In genomic region chr10:129604333-129605032, GRCh38 we compare ENCODE assay signal across 13 cellular contexts.
DNase-seq lines count a peak whose midpoint lies in the region; ATAC-seq lines count a peak whose summit lies in the region.
"Had no signal": no experiment of that assay in that cellular context is flagged by ENCODE, and none has a peak within 500 bp of the region (broad histone marks: within the 10 kb centered on the region; RNA-seq: fewer than 3 reads in every experiment).

No MANE protein-coding gene starts in this region.

- no peaks in the 10 kb centered on the region for H3K27me3 Mint-ChIP-seq in stimulated activated memory B cell treated with anti-CD40 and anti-IgM and Interleukin-4, amounts not matched to agents 10 μg/mL and 1 μg/mL and 100 μg/mL, for 72 hours
- H3K27me3 Mint-ChIP-seq: CD4-positive, alpha-beta T cell; stimulated activated naive CD8-positive, alpha-beta T cell treated with anti-CD3 and anti-CD28 coated beads, Interleukin-15, amount 100 ng/mL, for 72 hours had no signal

- intact Hi-C loops in posterior vena cava (cut with DNase I), result no loop called here

- DNase-seq in NCI-H2227 (lab: John Stamatoyannopoulos, UW; ENCODE audit: unreplicated experiment), result no peak
- no peak for DNase-seq in posterior vena cava (ENCODE audit: low spot score)
- DNase-seq in activated naive CD4-positive, alpha-beta T cell treated with anti-CD3 and anti-CD28 coated beads, Interleukin-2, amount 50 U/mL, for 16 hours, result no peak
- DNase-seq: activated naive CD4-positive, alpha-beta T cell treated with anti-CD3 and anti-CD28 coated beads for 36 hours; brain microvascular endothelial cell; CD4-positive, alpha-beta T cell; NCI-H524 treated with DMSO at 0.1 percent for 48 hours; PC-9; stimulated activated naive CD8-positive, alpha-beta T cell treated with anti-CD3 and anti-CD28 coated beads, Interleukin-15, amount 100 ng/mL, for 72 hours had no signal

- no peak overlapping the region for H3K4me3 Mint-ChIP-seq in stimulated activated memory B cell treated with anti-CD40 and anti-IgM and Interleukin-4, amounts not matched to agents 10 μg/mL and 1 μg/mL and 100 μg/mL, for 72 hours
- H3K4me3 Mint-ChIP-seq: activated naive CD4-positive, alpha-beta T cell treated with anti-CD3 and anti-CD28 coated beads for 36 hours; CD4-positive, alpha-beta T cell; stimulated activated naive CD8-positive, alpha-beta T cell treated with anti-CD3 and anti-CD28 coated beads, Interleukin-15, amount 100 ng/mL, for 72 hours had no signal

- ATAC-seq in GM19023 (IDR thresholded peaks at IDR 0.05; ENCODE audit: unreplicated experiment) (peak; percentile 46), HG02759 (IDR thresholded peaks at IDR 0.05; ENCODE audit: unreplicated experiment) (peak; percentile 38), HG03521 (IDR thresholded peaks at IDR 0.05; ENCODE audit: unreplicated experiment) (peak; percentile 34)
- no peak for ATAC-seq in stimulated activated memory B cell treated with anti-CD40 and anti-IgM and Interleukin-4, amounts not matched to agents 10 μg/mL and 1 μg/mL and 100 μg/mL, for 72 hours
- ATAC-seq: stimulated activated naive CD8-positive, alpha-beta T cell treated with anti-CD3 and anti-CD28 coated beads, Interleukin-15, amount 100 ng/mL, for 72 hours had no signal

- peaks cover 52% of the 10 kb centered on the region for H3K4me1 Mint-ChIP-seq in stimulated activated memory B cell treated with anti-CD40 and anti-IgM and Interleukin-4, amounts not matched to agents 10 μg/mL and 1 μg/mL and 100 μg/mL, for 72 hours
- H3K4me1 Mint-ChIP-seq: stimulated activated naive CD8-positive, alpha-beta T cell treated with anti-CD3 and anti-CD28 coated beads, Interleukin-15, amount 100 ng/mL, for 72 hours had no signal

- H3K27ac Mint-ChIP-seq in stimulated activated memory B cell treated with anti-CD40 and anti-IgM and Interleukin-4, amounts not matched to agents 10 μg/mL and 1 μg/mL and 100 μg/mL, for 72 hours, result peak overlapping the region; percentile 78
- H3K27ac Mint-ChIP-seq: activated naive CD4-positive, alpha-beta T cell treated with anti-CD3 and anti-CD28 coated beads for 36 hours; CD4-positive, alpha-beta T cell; stimulated activated naive CD8-positive, alpha-beta T cell treated with anti-CD3 and anti-CD28 coated beads, Interleukin-15, amount 100 ng/mL, for 72 hours had no signal

- peaks cover 3% of the 10 kb centered on the region for H3K36me3 Mint-ChIP-seq in stimulated activated memory B cell treated with anti-CD40 and anti-IgM and Interleukin-4, amounts not matched to agents 10 μg/mL and 1 μg/mL and 100 μg/mL, for 72 hours

- no peaks in the 10 kb centered on the region for H3K9me3 Mint-ChIP-seq in stimulated activated memory B cell treated with anti-CD40 and anti-IgM and Interleukin-4, amounts not matched to agents 10 μg/mL and 1 μg/mL and 100 μg/mL, for 72 hours
- H3K9me3 Mint-ChIP-seq: CD4-positive, alpha-beta T cell had no signal
